ENCODE assay signal across 1 cellular context in genomic region chr1:202649553-202650392, GRCh38.
TF ChIP-seq lines count a peak whose summit lies in the region.

No MANE protein-coding gene starts in this region.

TF ChIP-seq in HCT116, 20 proteins besides CTCF, POLR2A, EP300 and RAD21 (continued from another document):
- no peak for TF ChIP-seq ZBTB33 (IDR thresholded peaks at IDR 0.05; ENCODE audit: extremely low read depth, insufficient replicate concordance, low read length)
- TF ChIP-seq EZH2phosphoT487 (IDR thresholded peaks at IDR 0.05; ENCODE audit: borderline replicate concordance) = no peak
- TF ChIP-seq YY1 (IDR thresholded peaks at IDR 0.05; ENCODE audit: extremely low read depth, insufficient replicate concordance, low read depth, low read length) = no peak
TF ChIP-seq in HCT116: peak in this region for 0.
